8 cellular contexts compared by ENCODE assay signal in the genomic region with DNA sequence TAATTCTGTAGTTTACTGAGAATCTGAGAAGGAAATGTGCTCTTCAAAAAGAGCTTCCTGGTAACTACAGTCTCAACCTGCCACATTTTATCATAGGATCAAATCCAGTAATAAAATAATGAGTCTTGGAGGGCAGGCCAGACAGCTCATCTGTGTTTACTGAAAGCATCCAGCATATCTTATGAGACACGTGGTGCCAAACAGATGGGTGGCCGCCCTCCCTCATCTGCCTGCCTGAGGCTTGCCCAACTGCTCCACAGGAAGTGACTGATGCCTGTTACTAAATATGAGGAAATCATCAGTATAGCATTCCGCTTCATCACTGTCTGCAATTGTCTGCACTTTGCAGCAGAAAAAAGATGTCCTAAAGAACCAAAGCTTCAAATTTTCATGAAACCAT. TPM values are rescaled to one million over a fixed set of nuclear protein-coding genes. Genes with fewer than 3 reads are reported as not detected.
DNase-seq lines count a peak whose midpoint lies in the region; ATAC-seq, FAIRE-seq and TF ChIP-seq lines count a peak whose summit lies in the region.

No MANE protein-coding gene starts in this region.

- H3K9me3 ChIP-seq in OCI-LY7 (ENCODE audit: low read length) (no peaks in the 10 kb centered on the region), esophagus muscularis mucosa (no peaks in the 10 kb centered on the region), ovary (no peaks in the 10 kb centered on the region), thoracic aorta (no peaks in the 10 kb centered on the region)

- H3K9me2 ChIP-seq in OCI-LY7 (ENCODE audit: insufficient read depth, low read length) = no peaks in the 10 kb centered on the region

- no TSS peak for BruUV-seq in OCI-LY7 (replicated peaks; lab: Mats Ljungman, UMichigan)

- TF ChIP-seq POLR2A in esophagus muscularis mucosa (IDR thresholded peaks at IDR 0.05; ENCODE audit: low read depth) (no peak), ovary (IDR thresholded peaks at IDR 0.05) (no peak)

- peak; percentile 72 for ATAC-seq in HG03066 (IDR thresholded peaks at IDR 0.05; ENCODE audit: low read depth, unreplicated experiment)
- ATAC-seq in thoracic aorta (ENCODE audit: insufficient number of reproducible peaks, low FRiP score, low read depth) = no peak

- H3K4me1 ChIP-seq in OCI-LY7 (ENCODE audit: insufficient read depth, low read length, poor library complexity, severe bottlenecking) (peaks cover 16% of the 10 kb centered on the region), esophagus muscularis mucosa (peaks cover 17 to 25% (median 25%) of the 10 kb centered on the region in 4 donors), ovary (ENCODE audit: insufficient read depth) (peaks cover 1% of the 10 kb centered on the region), thoracic aorta (ENCODE audit: control insufficient read depth in 1 of 2, low read depth in 2 of 2) (peaks cover 8 to 10% of the 10 kb centered on the region in 2 donors)

- WGBS in esophagus muscularis mucosa = 34% methylated on average over 3 of the region's 3 CpGs
- 22 to 54% (median 30%) methylated on average over 3 of the region's 3 CpGs for WGBS in ovary, 3 donors

- H3K36me3 ChIP-seq in OCI-LY7 (ENCODE audit: insufficient read depth, low read length) (peaks cover 70% of the 10 kb centered on the region), esophagus muscularis mucosa (peaks cover 0 to 71% (median 49%) of the 10 kb centered on the region in 4 donors), ovary (peaks cover 3% of the 10 kb centered on the region), thoracic aorta (peaks cover 20% of the 10 kb centered on the region)

- no peak for DNase-seq in GM18507 (ENCODE audit: extremely low spot score, insufficient read length, low read depth)
- peak; percentile 78 for DNase-seq in OCI-LY7 (ENCODE audit: low spot score)
- peak; percentile 45 for DNase-seq in activated T-cell treated with anti-CD3 and anti-CD28 coated beads for 4 hours
- DNase-seq in esophagus muscularis mucosa (ENCODE audit: extremely low spot score) = peak; percentile 95
- DNase-seq in ovary = peak in 3 of 5 donors; percentile 29 to 49 (median 44)
- peak; percentile 37 for DNase-seq in thoracic aorta (ENCODE audit: low spot score)
- no peak for DNase-seq in HEK293T (ENCODE audit: extremely low spot score)

- peak; percentile 81 for FAIRE-seq in GM18507 (lab: Jason Lieb, UNC)

- H3K4me3 ChIP-seq in OCI-LY7 (ENCODE audit: low read depth, low read length, poor library complexity, severe bottlenecking) = peak overlapping the region; percentile 22
- no peak overlapping the region for H3K4me3 ChIP-seq in esophagus muscularis mucosa
- no peak overlapping the region for H3K4me3 ChIP-seq in ovary
- H3K4me3 ChIP-seq in thoracic aorta = no peak overlapping the region

- H3K79me2 ChIP-seq in OCI-LY7 (ENCODE audit: insufficient read depth, low read depth, low read length) = no peaks in the 10 kb centered on the region

- peak overlapping the region; percentile 34; the same call in 1 of the 2 replicates for H2AFZ ChIP-seq in OCI-LY7 (ENCODE audit: low read length)

- H3K27me3 ChIP-seq in esophagus muscularis mucosa (no peaks in the 10 kb centered on the region), ovary (no peaks in the 10 kb centered on the region), thoracic aorta (replicated peaks; ENCODE audit: insufficient read depth) (no peaks in the 10 kb centered on the region)

- TF ChIP-seq CTCF in OCI-LY7 (conservative IDR thresholded peaks at IDR 0.05; ENCODE audit: low read length) = no peak
- no peak for TF ChIP-seq CTCF in esophagus muscularis mucosa (IDR thresholded peaks at IDR 0.05)
- no peak for TF ChIP-seq CTCF in ovary (IDR thresholded peaks at IDR 0.05)
- TF ChIP-seq CTCF in thoracic aorta (IDR thresholded peaks at IDR 0.05) = no peak

- TF ChIP-seq EP300 in esophagus muscularis mucosa (IDR thresholded peaks at IDR 0.05) (no peak), ovary (IDR thresholded peaks at IDR 0.05) (no peak)

- POLR2A ChIA-PET in OCI-LY7 (lab: Charles Lee) (interaction anchor here (0.5 to 1.7 kb wide), 11 partner anchors 9 to 1986 kb away, joined by 3 to 13 read pairs (median 4); a partner anchor contains a TSS), HEK293T (lab: Yijun Ruan, JAX) (interaction anchor here (0.9 kb wide), 1 partner anchor 14 kb away, joined by 3 read pairs; a partner anchor contains a TSS)

- H3K4me2 ChIP-seq in OCI-LY7 (ENCODE audit: low read length) = peak overlapping the region; percentile 60

- no peaks in the 10 kb centered on the region for H4K20me1 ChIP-seq in OCI-LY7 (ENCODE audit: insufficient read depth, low read length)

- CTCF ChIA-PET in OCI-LY7 (lab: Charles Lee; ENCODE audit: unreplicated experiment) = interaction anchor here (0.6 kb wide), 1 partner anchor 25 kb away, joined by 3 read pairs; no protein-coding TSS in a partner anchor
- CTCF ChIA-PET in HEK293T (lab: Yijun Ruan, JAX) = no interaction called here

- intact Hi-C loops in OCI-LY7 (cut with micrococcal nuclease; ENCODE audit: unreplicated experiment) = no loop called here
- intact Hi-C loops in esophagus muscularis mucosa (cut with DNase I) = no loop called here
- intact Hi-C loops in ovary (cut with DNase I) = loop anchor here in 2 of 4 donors (5.0 to 10.0 kb wide), 2 partner anchors 59 to 93 kb away; a partner anchor contains a TSS

- H3K27ac ChIP-seq in OCI-LY7 (ENCODE audit: low read depth, low read length, poor library complexity, severe bottlenecking) (peak overlapping the region; percentile 55), esophagus muscularis mucosa (replicated peaks in 1 of 4) (peak overlapping the region in 3 of 4 donors; percentile 20 to 59 (median 32)), ovary (no peak overlapping the region), thoracic aorta (no peak overlapping the region)

TF ChIP-seq in HEK293T, 16 proteins besides CTCF, POLR2A, EP300 and RAD21:
- TF ChIP-seq, protein P1, sequence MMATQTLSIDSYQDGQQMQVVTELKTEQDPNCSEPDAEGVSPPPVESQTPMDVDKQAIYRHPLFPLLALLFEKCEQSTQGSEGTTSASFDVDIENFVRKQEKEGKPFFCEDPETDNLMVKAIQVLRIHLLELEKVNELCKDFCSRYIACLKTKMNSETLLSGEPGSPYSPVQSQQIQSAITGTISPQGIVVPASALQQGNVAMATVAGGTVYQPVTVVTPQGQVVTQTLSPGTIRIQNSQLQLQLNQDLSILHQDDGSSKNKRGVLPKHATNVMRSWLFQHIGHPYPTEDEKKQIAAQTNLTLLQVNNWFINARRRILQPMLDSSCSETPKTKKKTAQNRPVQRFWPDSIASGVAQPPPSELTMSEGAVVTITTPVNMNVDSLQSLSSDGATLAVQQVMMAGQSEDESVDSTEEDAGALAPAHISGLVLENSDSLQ (IDR thresholded peaks at IDR 0.05) = no peak
- no peak for TF ChIP-seq HDGF (IDR thresholded peaks at IDR 0.05; ENCODE audit: borderline replicate concordance)
- TF ChIP-seq ELF4 (IDR thresholded peaks at IDR 0.05) = no peak
- TF ChIP-seq LEF1 (IDR thresholded peaks at IDR 0.05; ENCODE audit: borderline replicate concordance) = no peak
- no peak for TF ChIP-seq NFRKB (IDR thresholded peaks at IDR 0.05)
- TF ChIP-seq SUZ12 (IDR thresholded peaks at IDR 0.05) = no peak

RNA-seq across cellular contexts. Expression of a gene that starts 13.5 kb away (rescaled TPM):
- 30.9 and 32.7 TPM in 2 replicates for total RNA-seq in OCI-LY7 (2014; rRNA removed; shearing (Covaris generic))
- total RNA-seq in OCI-LY7 (2022) = 28.4 and 31.1 TPM in 2 replicates
- total RNA-seq in esophagus muscularis mucosa = 10 to 100 TPM; 46.1 to 70.5 (median 59.5) TPM
- 10 to 100 TPM; 57.5 to 71.6 (median 59.7) TPM for total RNA-seq in ovary
- 10 to 100 TPM; 62.0 to 96.7 TPM for polyA plus RNA-seq in ovary
- 100 to 1,000 TPM in 1 of 2 donors, 10 to 100 TPM in 1; 74.2 to 117 TPM for total RNA-seq in thoracic aorta

RNA-seq across cellular contexts. Expression of a gene that starts 60.0 kb away (rescaled TPM):
- 47.0 and 49.1 TPM in 2 replicates for total RNA-seq in OCI-LY7 (2014; rRNA removed; shearing (Covaris generic))
- total RNA-seq in OCI-LY7 (2022) = 54.4 and 64.2 TPM in 2 replicates
- total RNA-seq in esophagus muscularis mucosa = 10 to 100 TPM; 18.7 to 34.5 (median 26.3) TPM
- 10 to 100 TPM; 43.6 to 83.4 (median 60.8) TPM for total RNA-seq in ovary
- 10 to 100 TPM; 19.2 to 39.9 TPM for polyA plus RNA-seq in ovary
- total RNA-seq in thoracic aorta = 10 to 100 TPM; 26.7 to 73.2 TPM

Comparison
In these comparisons a context has a peak if more than half of its experiments do, and no peak if none do; other contexts are left out.
1. DNase-seq: peak in OCI-LY7 (single experiment), activated T-cell treated with anti-CD3 and anti-CD28 coated beads for 4 hours (single experiment), esophagus muscularis mucosa (single experiment), ovary (3 of 5) and thoracic aorta (single experiment); none in GM18507 (single experiment) and HEK293T (single experiment).
2. H3K27ac ChIP-seq: peak in OCI-LY7 (single experiment) and esophagus muscularis mucosa (3 of 4); none in ovary (0 of 2) and thoracic aorta (0 of 2).